Comparison of ENCODE assay signal across 21 cellular contexts in genomic region chr10:69732826-69733150, GRCh38.
A peak's percentile ranks its signal among the peaks of the same experiment; 100 is the strongest.
DNase-seq lines count a peak whose midpoint lies in the region; ATAC-seq and TF ChIP-seq lines count a peak whose summit lies in the region.
"Had no signal": no experiment of that assay in that cellular context is flagged by ENCODE, and none has a peak within 500 bp of the region (broad histone marks: within the 10 kb centered on the region; RNA-seq: fewer than 3 reads in every experiment).

No MANE protein-coding gene starts in this region.

- TF ChIP-seq CTCF in coronary artery (IDR thresholded peaks at IDR 0.05) (no peak), osteocyte (IDR thresholded peaks at IDR 0.05) (no peak)

- peak overlapping the region; percentile 82 for H3K27ac Mint-ChIP-seq in osteocyte (ENCODE audit: unreplicated experiment)
- H3K27ac Mint-ChIP-seq: CD8-positive, alpha-beta memory T cell had no signal

- no peaks in the 10 kb centered on the region for H3K27me3 Mint-ChIP-seq in osteocyte (ENCODE audit: unreplicated experiment)

- peaks cover 12% of the 10 kb centered on the region for H3K4me1 ChIP-seq in right cardiac atrium (ENCODE audit: control insufficient read depth, insufficient read depth, low read length)
- H3K4me1 ChIP-seq: HAP-1 had no signal

- ATAC-seq in right cardiac atrium, result no peak
- ATAC-seq in HG02759 (IDR thresholded peaks at IDR 0.05; ENCODE audit: unreplicated experiment), result no peak

- no peaks in the 10 kb centered on the region for H3K27me3 ChIP-seq in right cardiac atrium (ENCODE audit: control insufficient read depth, insufficient read depth)
- H3K27me3 ChIP-seq: Peyer's patch, SJSA1 had no signal

- DNase-seq in right cardiac atrium (no peak), cardiac septum (ENCODE audit: low spot score) (no peak), coronary artery (ENCODE audit: low spot score) (no peak), osteocyte (ENCODE audit: extremely low spot score, unreplicated experiment) (no peak), mucosa of gallbladder (ENCODE audit: low spot score) (no peak), hepatic stellate cell (ENCODE audit: low spot score) (no peak)
- DNase-seq: ACHN, Calu3, GDM1, NCI-H1417, NCI-H187, NCI-H446, NCI-H526 had no signal

- no peaks in the 10 kb centered on the region for H3K36me3 Mint-ChIP-seq in osteocyte (ENCODE audit: unreplicated experiment)
- H3K36me3 Mint-ChIP-seq: CD8-positive, alpha-beta memory T cell had no signal

- intact Hi-C loops in right cardiac atrium (cut with DNase I) (loop anchor here in 1 of 4 donors (5.0 kb wide), 1 partner anchor 70 kb away; the partner anchor contains the start of gene COL13A1), cardiac septum (cut with DNase I) (loop anchor here (5.0 kb wide), 1 partner anchor 180 kb away; no protein-coding TSS in a partner anchor)

- no peaks in the 10 kb centered on the region for H3K9me3 Mint-ChIP-seq in osteocyte (ENCODE audit: unreplicated experiment)
- H3K9me3 Mint-ChIP-seq: CD8-positive, alpha-beta memory T cell had no signal

- WGBS in right cardiac atrium, result 66% methylated on average over 6 of the region's 6 CpGs

- no peak overlapping the region for H3K4me3 Mint-ChIP-seq in osteocyte (ENCODE audit: unreplicated experiment)

- H3K27ac ChIP-seq in right cardiac atrium (ENCODE audit: low read length), result peak overlapping the region; percentile 9
- H3K27ac ChIP-seq in coronary artery, result peak overlapping the region; percentile 82 to 92
- H3K27ac ChIP-seq: C4-2B, GM23248, KMS-11, Peyer's patch, SJSA1 had no signal

- H3K4me1 Mint-ChIP-seq in osteocyte (ENCODE audit: unreplicated experiment), result peaks cover 86% of the 10 kb centered on the region

- H3K4me3 ChIP-seq in right cardiac atrium (ENCODE audit: low read length), result no peak overlapping the region
- H3K4me3 ChIP-seq in coronary artery, result no peak overlapping the region
- H3K4me3 ChIP-seq: GM23248, HAP-1, Peyer's patch, SJSA1 had no signal

- no peaks in the 10 kb centered on the region for H3K9me3 ChIP-seq in right cardiac atrium (ENCODE audit: control insufficient read depth, low read length)
- H3K9me3 ChIP-seq: HAP-1, Peyer's patch, SJSA1 had no signal
